Comparison of ENCODE assay signal across 39 cellular contexts in the genomic region with DNA sequence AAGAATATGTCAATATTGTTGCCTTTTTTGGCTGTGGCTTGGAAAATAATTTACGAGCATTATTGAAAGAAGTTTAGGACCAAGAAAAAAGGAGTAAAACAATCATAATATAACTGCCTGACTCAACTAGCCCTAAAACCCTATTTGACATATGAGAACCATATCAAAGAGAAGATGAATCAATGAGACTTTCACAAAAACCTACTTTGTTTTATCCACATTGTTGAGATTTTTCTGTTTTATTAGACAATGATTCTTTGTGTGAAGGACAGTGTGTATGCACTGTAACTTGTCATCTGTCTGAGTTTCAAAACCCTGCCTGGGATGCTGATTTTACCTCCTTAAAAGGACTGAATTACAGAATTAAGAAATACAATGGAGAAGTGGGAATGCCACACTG. TPM values are rescaled to one million over a fixed set of nuclear protein-coding genes. Genes with fewer than 3 reads are reported as not detected.
"Had no signal": no experiment of that assay in that cellular context is flagged by ENCODE, and none has a peak within 500 bp of the region (broad histone marks: within the 10 kb centered on the region; RNA-seq: fewer than 3 reads in every experiment).

No MANE protein-coding gene starts in this region.

- H3K36me3 ChIP-seq: adrenal gland, esophagus muscularis mucosa, gastroesophageal sphincter, WERI-Rb-1 had no signal

- H3K4me3 Mint-ChIP-seq: activated B cell treated with CpG ODN at 0.5 μM for 24 hours; activated CD8-positive, alpha-beta memory T cell treated with anti-CD3 and anti-CD28 coated beads, Interleukin-2, amount 10 ng/mL, durations not matched to agents 7 days and 5 days; activated CD8-positive, alpha-beta T cell treated with anti-CD3 and anti-CD28 coated beads for 36 hours; activated naive CD4-positive, alpha-beta T cell treated with anti-CD3 and anti-CD28 coated beads for 36 hours; activated naive CD4-positive, alpha-beta T cell treated with anti-CD3 and anti-CD28 coated beads, Interleukin-2, amount 50 U/mL, for 24 hours; activated naive CD8-positive, alpha-beta T cell treated with anti-CD3 and anti-CD28 coated beads for 36 hours; activated naive CD8-positive, alpha-beta T cell treated with anti-CD3 and anti-CD28 coated beads, Interleukin-2, amount 50 U/mL, for 24 hours; activated T-helper 1 cell treated with anti-CD3 and anti-CD28 coated beads, Interleukin-12 subunit alpha, Interleukin-12 subunit beta, Interleukin-2, Interleukin-4 antibody, amounts not matched to agents 30 ng/mL and 10 ng/mL and 1 ng/mL, durations not matched to agents 14 hours and 24 hours and 36 hours; effector memory CD8-positive, alpha-beta T cell; T-helper 17 cell; T-helper 2 cell treated with Interferon-gamma antibody and Interleukin-4, amounts not matched to agents 5 μg/mL and 100 μg/mL, for 36 hours had no signal

- DNase-seq: activated B cell treated with CpG ODN at 0.5 μM for 24 hours; activated CD4-positive, alpha-beta T cell treated with anti-CD3 and anti-CD28 coated beads for 48 hours; activated CD4-positive, alpha-beta T cell treated with anti-CD3 and anti-CD28 coated beads, Interleukin-2, amount 50 U/mL, for 1 hour; activated CD4-positive, alpha-beta T cell treated with anti-CD3 and anti-CD28 coated beads, Interleukin-2, amount 50 U/mL, for 48 hours; activated CD8-positive, alpha-beta memory T cell treated with anti-CD3 and anti-CD28 coated beads, Interleukin-2, amount 10 ng/mL, durations not matched to agents 7 days and 5 days; activated CD8-positive, alpha-beta memory T cell treated with anti-CD3 and anti-CD28 coated beads, Interleukin-2, amount 50 U/mL, for 4 hours; activated CD8-positive, alpha-beta T cell treated with anti-CD3 and anti-CD28 coated beads for 36 hours; activated effector memory CD4-positive, alpha-beta T cell treated with anti-CD3 and anti-CD28 coated beads, Interleukin-2, amount 50 U/mL, for 16 hours; activated naive CD4-positive, alpha-beta T cell treated with anti-CD3 and anti-CD28 coated beads for 36 hours; activated naive CD8-positive, alpha-beta T cell treated with anti-CD3 and anti-CD28 coated beads for 36 hours; activated naive CD8-positive, alpha-beta T cell treated with anti-CD3 and anti-CD28 coated beads, Interleukin-2, amount 50 U/mL, for 24 hours; activated T-cell treated with anti-CD3 and anti-CD28 coated beads, Interleukin-2, amount 50 U/mL, for 1 hour; activated T-cell treated with anti-CD3 and anti-CD28 coated beads, Interleukin-2, amount 50 U/mL, for 48 hours; adrenal gland; amygdala; aorta; body of pancreas; caudate nucleus; cortex of kidney; dermis blood vessel endothelial cell; effector CD4-positive, alpha-beta T cell; effector memory CD8-positive, alpha-beta T cell; erythroblast; foreskin keratinocyte; head of caudate nucleus; T-helper 1 cell; T-helper 17 cell; T1000; WERI-Rb-1 had no signal

- H3K27me3 ChIP-seq: adrenal gland, body of pancreas, esophagus muscularis mucosa, foreskin keratinocyte, gastroesophageal sphincter had no signal

- H3K36me3 Mint-ChIP-seq: activated CD8-positive, alpha-beta memory T cell treated with anti-CD3 and anti-CD28 coated beads, Interleukin-2, amount 10 ng/mL, durations not matched to agents 7 days and 5 days; activated naive CD4-positive, alpha-beta T cell treated with anti-CD3 and anti-CD28 coated beads, Interleukin-2, amount 50 U/mL, for 24 hours; activated naive CD8-positive, alpha-beta T cell treated with anti-CD3 and anti-CD28 coated beads for 36 hours had no signal

- H3K27ac Mint-ChIP-seq: activated B cell treated with CpG ODN at 0.5 μM for 24 hours; activated CD8-positive, alpha-beta memory T cell treated with anti-CD3 and anti-CD28 coated beads, Interleukin-2, amount 10 ng/mL, durations not matched to agents 7 days and 5 days; activated CD8-positive, alpha-beta T cell treated with anti-CD3 and anti-CD28 coated beads for 36 hours; activated naive CD4-positive, alpha-beta T cell treated with anti-CD3 and anti-CD28 coated beads for 36 hours; activated naive CD4-positive, alpha-beta T cell treated with anti-CD3 and anti-CD28 coated beads, Interleukin-2, amount 50 U/mL, for 24 hours; activated naive CD8-positive, alpha-beta T cell treated with anti-CD3 and anti-CD28 coated beads for 36 hours; activated naive CD8-positive, alpha-beta T cell treated with anti-CD3 and anti-CD28 coated beads, Interleukin-2, amount 50 U/mL, for 24 hours; activated T-helper 1 cell treated with anti-CD3 and anti-CD28 coated beads, Interleukin-12 subunit alpha, Interleukin-12 subunit beta, Interleukin-2, Interleukin-4 antibody, amounts not matched to agents 30 ng/mL and 10 ng/mL and 1 ng/mL, durations not matched to agents 14 hours and 24 hours and 36 hours; activated T-helper 2 cell treated with anti-CD3 and anti-CD28 coated beads, Interferon-gamma antibody, Interleukin-2, Interleukin-4, amounts not matched to agents 10 μg/mL and 5 μg/mL and 100 μg/mL, durations not matched to agents 14 hours and 24 hours and 36 hours; effector memory CD8-positive, alpha-beta T cell; T-helper 17 cell; T-helper 2 cell treated with Interferon-gamma antibody and Interleukin-4, amounts not matched to agents 5 μg/mL and 100 μg/mL, for 36 hours had no signal

- H3K9me3 ChIP-seq: adrenal gland, body of pancreas, esophagus muscularis mucosa, gastroesophageal sphincter had no signal

- ATAC-seq: activated CD4-positive, CD25-positive, alpha-beta regulatory T cell treated with anti-CD3 and anti-CD28 coated beads, Interleukin-2, amount 50 U/mL, for 24 hours; activated CD8-positive, alpha-beta memory T cell treated with anti-CD3 and anti-CD28 coated beads, Interleukin-2, amount 10 ng/mL, durations not matched to agents 7 days and 5 days; activated CD8-positive, alpha-beta T cell treated with anti-CD3 and anti-CD28 coated beads for 36 hours; activated naive CD8-positive, alpha-beta T cell treated with anti-CD3 and anti-CD28 coated beads, Interleukin-2, amount 50 U/mL, for 24 hours; body of pancreas; effector memory CD8-positive, alpha-beta T cell; foreskin keratinocyte; gastroesophageal sphincter; T-helper 17 cell had no signal

- H3K27me3 Mint-ChIP-seq: activated B cell treated with CpG ODN at 0.5 μM for 24 hours; activated CD8-positive, alpha-beta memory T cell treated with anti-CD3 and anti-CD28 coated beads, Interleukin-2, amount 10 ng/mL, durations not matched to agents 7 days and 5 days; activated CD8-positive, alpha-beta T cell treated with anti-CD3 and anti-CD28 coated beads for 36 hours; activated naive CD8-positive, alpha-beta T cell treated with anti-CD3 and anti-CD28 coated beads for 36 hours; activated naive CD8-positive, alpha-beta T cell treated with anti-CD3 and anti-CD28 coated beads, Interleukin-2, amount 50 U/mL, for 24 hours; effector memory CD8-positive, alpha-beta T cell had no signal

- H3K4me3 ChIP-seq: adrenal gland, body of pancreas, esophagus muscularis mucosa, gastroesophageal sphincter had no signal

- H3K27ac ChIP-seq: adrenal gland, body of pancreas, esophagus muscularis mucosa, foreskin keratinocyte, gastroesophageal sphincter, WERI-Rb-1 had no signal

- H3K4me1 Mint-ChIP-seq: activated B cell treated with CpG ODN at 0.5 μM for 24 hours; activated naive CD4-positive, alpha-beta T cell treated with anti-CD3 and anti-CD28 coated beads, Interleukin-2, amount 50 U/mL, for 24 hours; activated naive CD8-positive, alpha-beta T cell treated with anti-CD3 and anti-CD28 coated beads for 36 hours; activated naive CD8-positive, alpha-beta T cell treated with anti-CD3 and anti-CD28 coated beads, Interleukin-2, amount 50 U/mL, for 24 hours had no signal

- H3K9me3 Mint-ChIP-seq: activated B cell treated with CpG ODN at 0.5 μM for 24 hours; activated CD8-positive, alpha-beta T cell treated with anti-CD3 and anti-CD28 coated beads for 36 hours; activated naive CD4-positive, alpha-beta T cell treated with anti-CD3 and anti-CD28 coated beads for 36 hours; activated naive CD4-positive, alpha-beta T cell treated with anti-CD3 and anti-CD28 coated beads, Interleukin-2, amount 50 U/mL, for 24 hours; activated naive CD8-positive, alpha-beta T cell treated with anti-CD3 and anti-CD28 coated beads for 36 hours; activated naive CD8-positive, alpha-beta T cell treated with anti-CD3 and anti-CD28 coated beads, Interleukin-2, amount 50 U/mL, for 24 hours; activated T-helper 1 cell treated with anti-CD3 and anti-CD28 coated beads, Interleukin-12 subunit alpha, Interleukin-12 subunit beta, Interleukin-2, Interleukin-4 antibody, amounts not matched to agents 30 ng/mL and 10 ng/mL and 1 ng/mL, durations not matched to agents 14 hours and 24 hours and 36 hours; activated T-helper 2 cell treated with anti-CD3 and anti-CD28 coated beads, Interferon-gamma antibody, Interleukin-2, Interleukin-4, amounts not matched to agents 10 μg/mL and 5 μg/mL and 100 μg/mL, durations not matched to agents 14 hours and 24 hours and 36 hours; effector memory CD8-positive, alpha-beta T cell; T-helper 2 cell treated with Interferon-gamma antibody and Interleukin-4, amounts not matched to agents 5 μg/mL and 100 μg/mL, for 36 hours had no signal

- H3K4me1 ChIP-seq: adrenal gland, body of pancreas, esophagus muscularis mucosa, foreskin keratinocyte, gastroesophageal sphincter had no signal

RNA-seq across cellular contexts. Expression of a gene that starts 19.0 kb away (rescaled TPM):
- total RNA-seq: activated B cell treated with CpG ODN at 0.5 μM for 24 hours; activated CD8-positive, alpha-beta memory T cell treated with anti-CD3 and anti-CD28 coated beads for 36 hours; activated CD8-positive, alpha-beta memory T cell treated with anti-CD3 and anti-CD28 coated beads, Interleukin-2, amount 10 ng/mL, durations not matched to agents 7 days and 5 days; activated CD8-positive, alpha-beta T cell treated with anti-CD3 and anti-CD28 coated beads for 36 hours; activated naive CD4-positive, alpha-beta T cell treated with anti-CD3 and anti-CD28 coated beads for 36 hours; activated naive CD8-positive, alpha-beta T cell treated with anti-CD3 and anti-CD28 coated beads for 36 hours; activated T-helper 1 cell treated with anti-CD3 and anti-CD28 coated beads, Interleukin-12 subunit alpha, Interleukin-12 subunit beta, Interleukin-2, Interleukin-4 antibody, amounts not matched to agents 30 ng/mL and 10 ng/mL and 1 ng/mL, durations not matched to agents 14 hours and 24 hours and 36 hours; activated T-helper 2 cell treated with anti-CD3 and anti-CD28 coated beads, Interferon-gamma antibody, Interleukin-2, Interleukin-4, amounts not matched to agents 10 μg/mL and 5 μg/mL and 100 μg/mL, durations not matched to agents 14 hours and 24 hours and 36 hours; aorta; body of pancreas; chondrocyte; foreskin keratinocyte; glomerular endothelial cell; T-helper 17 cell had no signal
- polyA plus RNA-seq: aorta had no signal
